ENCODE assay signal across 8 cellular contexts in the genomic region with DNA sequence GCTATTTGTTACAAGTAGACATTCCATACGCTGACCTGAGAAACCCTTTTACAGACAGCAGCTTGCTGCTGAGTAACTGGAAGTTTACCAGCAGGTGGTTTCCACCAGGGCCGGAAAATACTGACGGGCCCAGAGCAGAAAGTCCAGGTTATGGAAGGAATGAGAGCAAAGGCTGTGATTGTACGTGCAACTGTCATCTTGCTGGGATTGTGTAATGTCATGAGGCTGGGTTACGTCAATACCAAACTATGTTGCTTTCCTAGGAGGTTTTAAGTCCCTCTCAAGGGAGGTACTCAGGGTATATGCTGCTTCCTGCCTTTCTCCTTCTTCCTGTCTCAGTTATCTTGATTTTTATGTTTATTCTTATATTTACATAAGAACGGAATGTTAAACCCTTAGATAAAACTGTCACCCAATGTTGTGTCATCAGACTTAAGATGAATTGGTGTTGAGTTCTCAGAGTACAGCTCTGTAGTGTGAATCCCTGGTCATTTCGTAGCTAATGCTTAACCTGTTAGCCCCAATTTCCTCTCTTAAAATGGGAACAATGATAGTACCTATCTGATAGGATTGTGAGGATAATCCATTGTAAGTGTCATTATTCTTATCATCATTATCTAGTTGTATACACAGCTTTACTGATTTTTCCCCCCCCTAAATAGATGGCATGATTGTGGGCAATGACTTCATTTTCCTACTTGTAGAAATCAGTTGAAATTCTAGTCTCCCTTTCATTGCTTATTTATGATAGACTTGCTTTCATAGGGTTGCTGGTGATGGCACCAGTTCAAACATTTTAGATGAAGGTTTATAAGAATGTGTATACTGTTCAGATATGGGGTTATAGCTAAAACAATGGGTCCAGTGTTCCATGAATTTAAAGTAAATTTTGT.
DNase-seq lines count a peak whose midpoint lies in the region; ATAC-seq and TF ChIP-seq lines count a peak whose summit lies in the region.

No MANE protein-coding gene starts in this region.

- peak; percentile 99 for DNase-seq in H4 (ENCODE audit: low spot score)
- peak; percentile 63 for DNase-seq in SKM-1 treated with dmso at 0.1 percent for 144 hours (lab: John Stamatoyannopoulos, UW; ENCODE audit: unreplicated experiment)
- peak; percentile 97 for DNase-seq in glomerular visceral epithelial cell (ENCODE audit: extremely low spot score)
- peak; percentile 51 to 55 for DNase-seq in gastrocnemius medialis
- DNase-seq in NCI-H748 (lab: John Stamatoyannopoulos, UW; ENCODE audit: unreplicated experiment): no peak

- intact Hi-C loops in gastrocnemius medialis (cut with DNase I; ENCODE audit: low total_unique reads): loop anchor here (5.0 kb wide), 1 partner anchor 98 kb away; no protein-coding TSS in a partner anchor

- H3K9me3 ChIP-seq in gastrocnemius medialis: no peaks in the 10 kb centered on the region

- H3K27ac ChIP-seq in gastrocnemius medialis: peak overlapping the region; percentile 74 to 99 (median 85)

- peak; percentile 73 to 86 for ATAC-seq in gastrocnemius medialis
- no peak for ATAC-seq in GM21528 (IDR thresholded peaks at IDR 0.05; ENCODE audit: low FRiP score, unreplicated experiment)
- ATAC-seq in stimulated activated memory B cell treated with anti-CD40 and anti-IgM and Interleukin-4, amounts not matched to agents 10 μg/mL and 1 μg/mL and 100 μg/mL, for 72 hours: no peak
- ATAC-seq in HG02798 (IDR thresholded peaks at IDR 0.05; ENCODE audit: poor library complexity, unreplicated experiment): no peak

- no peak overlapping the region for H3K27ac Mint-ChIP-seq in stimulated activated memory B cell treated with anti-CD40 and anti-IgM and Interleukin-4, amounts not matched to agents 10 μg/mL and 1 μg/mL and 100 μg/mL, for 72 hours

- H3K36me3 Mint-ChIP-seq in stimulated activated memory B cell treated with anti-CD40 and anti-IgM and Interleukin-4, amounts not matched to agents 10 μg/mL and 1 μg/mL and 100 μg/mL, for 72 hours: peaks cover 7% of the 10 kb centered on the region

- H3K4me1 ChIP-seq in gastrocnemius medialis: peaks cover 73 to 79% of the 10 kb centered on the region in 2 donors

- H3K4me1 Mint-ChIP-seq in stimulated activated memory B cell treated with anti-CD40 and anti-IgM and Interleukin-4, amounts not matched to agents 10 μg/mL and 1 μg/mL and 100 μg/mL, for 72 hours: peaks cover 47% of the 10 kb centered on the region

- H3K27me3 ChIP-seq in gastrocnemius medialis: no peaks in the 10 kb centered on the region

- in situ Hi-C loops in gastrocnemius medialis (cut with MboI; ENCODE audit: low sequenced_read_pairs in 4 of 4): no loop called here

- TF ChIP-seq POLR2A in gastrocnemius medialis (IDR thresholded peaks at IDR 0.05): peak in 1 of 2 donors; percentile 32

- no peak for TF ChIP-seq CTCF in gastrocnemius medialis (IDR thresholded peaks at IDR 0.05 in 4 of 5, conservative IDR thresholded peaks at IDR 0.05 in 1 of 5)

- peak overlapping the region in 1 of 4 donors; percentile 11 for H3K4me3 ChIP-seq in gastrocnemius medialis

- no peaks in the 10 kb centered on the region for H3K36me3 ChIP-seq in gastrocnemius medialis

- no peaks in the 10 kb centered on the region for H3K9me3 Mint-ChIP-seq in stimulated activated memory B cell treated with anti-CD40 and anti-IgM and Interleukin-4, amounts not matched to agents 10 μg/mL and 1 μg/mL and 100 μg/mL, for 72 hours

- H3K27me3 Mint-ChIP-seq in stimulated activated memory B cell treated with anti-CD40 and anti-IgM and Interleukin-4, amounts not matched to agents 10 μg/mL and 1 μg/mL and 100 μg/mL, for 72 hours: no peaks in the 10 kb centered on the region

- H3K4me3 Mint-ChIP-seq in stimulated activated memory B cell treated with anti-CD40 and anti-IgM and Interleukin-4, amounts not matched to agents 10 μg/mL and 1 μg/mL and 100 μg/mL, for 72 hours: no peak overlapping the region

Comparison
In these comparisons a context has a peak if more than half of its experiments do, and no peak if none do; other contexts are left out.
1. ATAC-seq: peak in gastrocnemius medialis (2 of 2); none in GM21528 (single experiment), stimulated activated memory B cell treated with anti-CD40 and anti-IgM and Interleukin-4, amounts not matched to agents 10 μg/mL and 1 μg/mL and 100 μg/mL, for 72 hours (single experiment) and HG02798 (single experiment).